Comparison of ENCODE assay signal across 1 cellular context in genomic region chr9:114263853-114264510, GRCh38.
A peak's percentile ranks its signal among the peaks of the same experiment; 100 is the strongest.
TF ChIP-seq lines count a peak whose summit lies in the region.

No MANE protein-coding gene starts in this region.

TF ChIP-seq in K562, 482 proteins besides CTCF, POLR2A, EP300 and RAD21:
- TF ChIP-seq SREBF1 (IDR thresholded peaks at IDR 0.05; ENCODE audit: borderline replicate concordance, low read depth, low read length): no peak
- TF ChIP-seq MAZ (CRISPR knock-in tag; conservative IDR thresholded peaks at IDR 0.05 in 1 of 2, IDR thresholded peaks at IDR 0.05 in 1 of 2): peak in 1 of 2 experiments; percentile 51; a peak in 2 of 4 replicates
- TF ChIP-seq SMC3 (conservative IDR thresholded peaks at IDR 0.05; ENCODE audit: insufficient read depth, low read depth, low read length): 0 out of 2 replicates have a peak, but pooled peaks have one; percentile 18
- TF ChIP-seq RBM25 (IDR thresholded peaks at IDR 0.05; ENCODE audit: low read depth, low read length, severe bottlenecking): peak; percentile 23
TF ChIP-seq in K562: peak in this region for 3.
